8 cellular contexts compared by ENCODE assay signal in genomic region chr12:55715169-55715764, GRCh38. TPM values are rescaled to one million over a fixed set of nuclear protein-coding genes. Genes with fewer than 3 reads are reported as not detected.
DNase-seq lines count a peak whose midpoint lies in the region; ATAC-seq and TF ChIP-seq lines count a peak whose summit lies in the region.

No MANE protein-coding gene starts in this region.

- DNase-seq in activated CD4-positive, alpha-beta memory T cell treated with anti-CD3 and anti-CD28 coated beads, Interleukin-2, amount 10 ng/mL, durations not matched to agents 7 days and 5 days = no peak
- DNase-seq in hepatocyte (ENCODE audit: low spot score) (no peak), medulla oblongata (ENCODE audit: extremely low spot score) (no peak), DMS 273 treated with DMSO at 0.1 percent for 48 hours (lab: John Stamatoyannopoulos, UW) (no peak), HuH-7 (ENCODE audit: low spot score) (no peak)

- peak overlapping the region; percentile 93 for H3K27ac Mint-ChIP-seq in activated CD4-positive, alpha-beta memory T cell treated with anti-CD3 and anti-CD28 coated beads, Interleukin-2, amount 10 ng/mL, durations not matched to agents 7 days and 5 days
- H3K27ac Mint-ChIP-seq in stimulated activated memory B cell treated with anti-CD40 and anti-IgM and Interleukin-4, amounts not matched to agents 10 μg/mL and 1 μg/mL and 100 μg/mL, for 72 hours = peak overlapping the region; percentile 91

- CTCF ChIA-PET in HEK293 (lab: Yijun Ruan, JAX) = interaction anchor here (0.6 to 1.4 kb wide), 6 partner anchors 10 to 281 kb away, joined by 3 to 5 read pairs (median 3); a partner anchor contains a TSS
- CTCF ChIA-PET in activated CD4-positive, alpha-beta memory T cell treated with anti-CD3 and anti-CD28 coated beads, Interleukin-2, amount 10 ng/mL, durations not matched to agents 7 days and 5 days (lab: Charles Lee) = interaction anchor here (0.6 to 3.7 kb wide), 9 partner anchors 9 to 1712 kb away, joined by 3 to 33 read pairs (median 4); partner anchors contain the start of gene RAB5B

- POLR2A ChIA-PET in HEK293 (lab: Yijun Ruan, JAX) = interaction anchor here (1.0 to 2.7 kb wide), 6 partner anchors 10 to 102 kb away, joined by 3 to 17 read pairs (median 4); partner anchors contain the start of genes CD63, ORMDL2 and SARNP
- POLR2A ChIA-PET in activated CD4-positive, alpha-beta memory T cell treated with anti-CD3 and anti-CD28 coated beads, Interleukin-2, amount 10 ng/mL, durations not matched to agents 7 days and 5 days (lab: Charles Lee) = interaction anchor here (1.0 to 9.2 kb wide), 11 partner anchors 8 to 1217 kb away, joined by 3 to 84 read pairs (median 5); partner anchors contain the start of genes CD63, NCKAP1L, ORMDL2 and PA2G4

- H3K4me1 ChIP-seq in HEK293 (ENCODE audit: control insufficient read depth, insufficient read depth, low read length) (peaks cover 13% of the 10 kb centered on the region; the same call in 1 of the 2 replicates), hepatocyte (ENCODE audit: insufficient read depth) (peaks cover 25% of the 10 kb centered on the region)

- peak overlapping the region; percentile 77; the same call in 1 of the 2 replicates for H3K27ac ChIP-seq in HEK293 (ENCODE audit: extremely low read depth, low read depth, low read length)
- peak overlapping the region; percentile 96 for H3K27ac ChIP-seq in hepatocyte

- ATAC-seq in stimulated activated memory B cell treated with anti-CD40 and anti-IgM and Interleukin-4, amounts not matched to agents 10 μg/mL and 1 μg/mL and 100 μg/mL, for 72 hours = no peak
- ATAC-seq in HG03139 (IDR thresholded peaks at IDR 0.05; ENCODE audit: unreplicated experiment) = no peak

- WGBS in hepatocyte (ENCODE audit: low lambda C conversion rate, missing lambda C conversion rate) = 82% methylated on average over 7 of the region's 7 CpGs

- peaks cover 15% of the 10 kb centered on the region for H3K27me3 Mint-ChIP-seq in activated CD4-positive, alpha-beta memory T cell treated with anti-CD3 and anti-CD28 coated beads, Interleukin-2, amount 10 ng/mL, durations not matched to agents 7 days and 5 days
- H3K27me3 Mint-ChIP-seq in stimulated activated memory B cell treated with anti-CD40 and anti-IgM and Interleukin-4, amounts not matched to agents 10 μg/mL and 1 μg/mL and 100 μg/mL, for 72 hours = no peaks in the 10 kb centered on the region

- peak overlapping the region; percentile 83 for H3K4me3 ChIP-seq in HEK293 (ENCODE audit: low read depth, low read length)
- H3K4me3 ChIP-seq in hepatocyte = peak overlapping the region; percentile 76

- H3K9me3 Mint-ChIP-seq in activated CD4-positive, alpha-beta memory T cell treated with anti-CD3 and anti-CD28 coated beads, Interleukin-2, amount 10 ng/mL, durations not matched to agents 7 days and 5 days = no peaks in the 10 kb centered on the region
- H3K9me3 Mint-ChIP-seq in stimulated activated memory B cell treated with anti-CD40 and anti-IgM and Interleukin-4, amounts not matched to agents 10 μg/mL and 1 μg/mL and 100 μg/mL, for 72 hours = no peaks in the 10 kb centered on the region

- peak overlapping the region; percentile 94 for H3K4me3 Mint-ChIP-seq in activated CD4-positive, alpha-beta memory T cell treated with anti-CD3 and anti-CD28 coated beads, Interleukin-2, amount 10 ng/mL, durations not matched to agents 7 days and 5 days
- peak overlapping the region; percentile 88 for H3K4me3 Mint-ChIP-seq in stimulated activated memory B cell treated with anti-CD40 and anti-IgM and Interleukin-4, amounts not matched to agents 10 μg/mL and 1 μg/mL and 100 μg/mL, for 72 hours

- peaks cover 28% of the 10 kb centered on the region for H3K79me2 ChIP-seq in hepatocyte

- H3K36me3 Mint-ChIP-seq in activated CD4-positive, alpha-beta memory T cell treated with anti-CD3 and anti-CD28 coated beads, Interleukin-2, amount 10 ng/mL, durations not matched to agents 7 days and 5 days (ENCODE audit: low read depth) = peaks cover 27% of the 10 kb centered on the region
- no peaks in the 10 kb centered on the region for H3K36me3 Mint-ChIP-seq in stimulated activated memory B cell treated with anti-CD40 and anti-IgM and Interleukin-4, amounts not matched to agents 10 μg/mL and 1 μg/mL and 100 μg/mL, for 72 hours

- H3K9me3 ChIP-seq in HEK293 (ENCODE audit: control insufficient read depth, insufficient read depth, low read depth, low read length) (no peaks in the 10 kb centered on the region), hepatocyte (ENCODE audit: low read depth) (no peaks in the 10 kb centered on the region)

- H3K4me1 Mint-ChIP-seq in activated CD4-positive, alpha-beta memory T cell treated with anti-CD3 and anti-CD28 coated beads, Interleukin-2, amount 10 ng/mL, durations not matched to agents 7 days and 5 days = peaks cover 47% of the 10 kb centered on the region
- peaks cover 38% of the 10 kb centered on the region for H3K4me1 Mint-ChIP-seq in stimulated activated memory B cell treated with anti-CD40 and anti-IgM and Interleukin-4, amounts not matched to agents 10 μg/mL and 1 μg/mL and 100 μg/mL, for 72 hours

- peak overlapping the region; percentile 95 for H2AFZ ChIP-seq in hepatocyte

- peak overlapping the region; percentile 90 for H3K4me2 ChIP-seq in hepatocyte

- no peaks in the 10 kb centered on the region for H3K9me2 ChIP-seq in hepatocyte (replicated peaks; ENCODE audit: insufficient read depth)

- peaks cover 7% of the 10 kb centered on the region for H3K27me3 ChIP-seq in hepatocyte

- H4K20me1 ChIP-seq in hepatocyte (ENCODE audit: insufficient read depth, poor library complexity, severe bottlenecking) = no peaks in the 10 kb centered on the region

- H3K36me3 ChIP-seq in HEK293 (ENCODE audit: control insufficient read depth in 2 of 2, insufficient read depth in 1 of 2, low read length in 2 of 2) = peaks cover 0 to 16% of the 10 kb centered on the region in 2 experiments; a peak in 1 of 3 replicates
- H3K36me3 ChIP-seq in hepatocyte (replicated peaks; ENCODE audit: insufficient read depth, low read depth) = no peaks in the 10 kb centered on the region

- no peak for TF ChIP-seq CTCF in HEK293 (tag by site-specific recombination; IDR thresholded peaks at IDR 0.05)
- TF ChIP-seq CTCF in hepatocyte (IDR thresholded peaks at IDR 0.05; ENCODE audit: poor library complexity) = no peak

TF ChIP-seq in HEK293, 187 proteins besides CTCF, POLR2A, EP300 and RAD21 (continues in another document):
- no peak for TF ChIP-seq ZNF621 (tag by site-specific recombination; IDR thresholded peaks at IDR 0.05)
- TF ChIP-seq GLI4 (tag by site-specific recombination; IDR thresholded peaks at IDR 0.05) = no peak
- TF ChIP-seq ZBTB8A (tag by site-specific recombination; IDR thresholded peaks at IDR 0.05) = no peak
- no peak for TF ChIP-seq ZNF623 (tag by site-specific recombination; IDR thresholded peaks at IDR 0.05)
- TF ChIP-seq PRDM4 (tag by site-specific recombination; IDR thresholded peaks at IDR 0.05) = no peak
- TF ChIP-seq ZNF692 (tag by site-specific recombination; IDR thresholded peaks at IDR 0.05) = no peak

RNA-seq across cellular contexts. Expression of gene BLOC1S1, which starts 0.6 kb away (rescaled TPM):
- total RNA-seq in activated CD4-positive, alpha-beta memory T cell treated with anti-CD3 and anti-CD28 coated beads, Interleukin-2, amount 10 ng/mL, durations not matched to agents 7 days and 5 days = 100 to 1,000 TPM; 156 to 162 TPM
- total RNA-seq in hepatocyte = 159 and 177 TPM in 2 replicates
- 227 and 236 TPM in 2 replicates for polyA plus RNA-seq in hepatocyte

RNA-seq across cellular contexts. Expression of gene RDH5, which starts 4.9 kb away (rescaled TPM):
- 10 to 100 TPM in 1 of 2 experiments, 1 to 10 TPM in 1; 9.5 to 10.5 TPM for total RNA-seq in activated CD4-positive, alpha-beta memory T cell treated with anti-CD3 and anti-CD28 coated beads, Interleukin-2, amount 10 ng/mL, durations not matched to agents 7 days and 5 days
- 36.2 and 48.7 TPM in 2 replicates for total RNA-seq in hepatocyte
- 38.0 and 43.7 TPM in 2 replicates for polyA plus RNA-seq in hepatocyte

RNA-seq across cellular contexts. Expression of gene ITGA7, which starts 7.6 kb away (rescaled TPM):
- total RNA-seq in activated CD4-positive, alpha-beta memory T cell treated with anti-CD3 and anti-CD28 coated beads, Interleukin-2, amount 10 ng/mL, durations not matched to agents 7 days and 5 days = 1 to 10 TPM; 1.9 to 2.0 TPM
- 13.0 and 15.2 TPM in 2 replicates for total RNA-seq in hepatocyte
- 18.9 and 22.8 TPM in 2 replicates for polyA plus RNA-seq in hepatocyte

RNA-seq across cellular contexts. Expression of gene CD63, which starts 13.5 kb away (rescaled TPM):
- 100 to 1,000 TPM; 177 to 185 TPM for total RNA-seq in activated CD4-positive, alpha-beta memory T cell treated with anti-CD3 and anti-CD28 coated beads, Interleukin-2, amount 10 ng/mL, durations not matched to agents 7 days and 5 days
- 1,401 and 1,504 TPM in 2 replicates for total RNA-seq in hepatocyte
- 2,624 and 2,749 TPM in 2 replicates for polyA plus RNA-seq in hepatocyte

RNA-seq across cellular contexts. Expression of gene GDF11, which starts 27.7 kb away (rescaled TPM):
- total RNA-seq in activated CD4-positive, alpha-beta memory T cell treated with anti-CD3 and anti-CD28 coated beads, Interleukin-2, amount 10 ng/mL, durations not matched to agents 7 days and 5 days = 1 to 10 TPM; 7.2 to 7.9 TPM
- 7.9 and 10.8 TPM in 2 replicates for total RNA-seq in hepatocyte
- 3.7 and 4.1 TPM in 2 replicates for polyA plus RNA-seq in hepatocyte
